Comparison of ENCODE assay signal across 1 cellular context in genomic region chr14:95319312-95320075, GRCh38.
TF ChIP-seq lines count a peak whose summit lies in the region.

Gene CLMN, minus strand, starts transcription at chr14:95319908. Its CDS starts 116 bp downstream, at chr14:95319792.

TF ChIP-seq in HEK293, 187 proteins besides CTCF, POLR2A, EP300 and RAD21 (continued from another document and continues in another):
- TF ChIP-seq ZNF518A (tag by site-specific recombination; conservative IDR thresholded peaks at IDR 0.05; ENCODE audit: low read depth) (no peak), ZNF239 (tag by site-specific recombination; IDR thresholded peaks at IDR 0.05) (no peak), ZNF654 (tag by site-specific recombination; IDR thresholded peaks at IDR 0.05; ENCODE audit: low read depth) (no peak), BCL6B (tag by site-specific recombination; IDR thresholded peaks at IDR 0.05) (no peak), ZNF610 (tag by site-specific recombination; IDR thresholded peaks at IDR 0.05; ENCODE audit: borderline replicate concordance) (peak; percentile 77; the same call in 1 of the 2 replicates), ZNF510 (tag by site-specific recombination; IDR thresholded peaks at IDR 0.05; ENCODE audit: insufficient replicate concordance) (no peak), REST (tag by site-specific recombination; IDR thresholded peaks at IDR 0.05) (no peak), ZNF37A (tag by site-specific recombination; IDR thresholded peaks at IDR 0.05) (no peak), GLI2 (tag by site-specific recombination; IDR thresholded peaks at IDR 0.05; ENCODE audit: borderline replicate concordance, low read depth) (no peak), ZNF629 (tag by site-specific recombination; IDR thresholded peaks at IDR 0.05) (peak; percentile 53), ZNF404 (tag by site-specific recombination; IDR thresholded peaks at IDR 0.05) (no peak), ZNF223 (tag by site-specific recombination; IDR thresholded peaks at IDR 0.05) (0 out of 2 replicates have a peak, but pooled peaks have one; percentile 15), ZNF121 (tag by site-specific recombination; IDR thresholded peaks at IDR 0.05) (no peak), ZXDB (tag by site-specific recombination; IDR thresholded peaks at IDR 0.05) (peak; percentile 64; the same call in 1 of the 2 replicates), ZNF48 (tag by site-specific recombination; IDR thresholded peaks at IDR 0.05) (no peak), ZNF19 (tag by site-specific recombination; IDR thresholded peaks at IDR 0.05; ENCODE audit: low read depth) (no peak), GLIS1 (tag by site-specific recombination; IDR thresholded peaks at IDR 0.05) (peak; percentile 90), OSR2 (tag by site-specific recombination; IDR thresholded peaks at IDR 0.05) (no peak), ZNF274 (IDR thresholded peaks at IDR 0.05; ENCODE audit: low read length) (no peak), ZNF274 (tag by site-specific recombination; IDR thresholded peaks at IDR 0.05; ENCODE audit: borderline replicate concordance) (no peak), ZSCAN30 (tag by site-specific recombination; IDR thresholded peaks at IDR 0.05) (no peak), ZNF132 (tag by site-specific recombination; IDR thresholded peaks at IDR 0.05; ENCODE audit: borderline replicate concordance) (no peak), ZNF473 (tag by site-specific recombination; IDR thresholded peaks at IDR 0.05) (no peak), ZNF266 (tag by site-specific recombination; IDR thresholded peaks at IDR 0.05; ENCODE audit: low read depth) (no peak), ZNF837 (tag by site-specific recombination; IDR thresholded peaks at IDR 0.05) (no peak), ZNF580 (tag by site-specific recombination; IDR thresholded peaks at IDR 0.05) (no peak), ZNF433 (tag by site-specific recombination; IDR thresholded peaks at IDR 0.05; ENCODE audit: low read depth) (no peak), TRIM28 (IDR thresholded peaks at IDR 0.05; ENCODE audit: borderline replicate concordance, low read length) (no peak), TCF7L2 (IDR thresholded peaks at IDR 0.05; ENCODE audit: borderline replicate concordance, low read depth, low read length) (no peak), SCRT2 (tag by site-specific recombination; IDR thresholded peaks at IDR 0.05) (no peak), ZNF501 (tag by site-specific recombination; IDR thresholded peaks at IDR 0.05) (no peak), ZNF18 (tag by site-specific recombination; IDR thresholded peaks at IDR 0.05) (no peak), ZNF292 (tag by site-specific recombination; IDR thresholded peaks at IDR 0.05; ENCODE audit: borderline replicate concordance, low read depth) (no peak), ZNF175 (tag by site-specific recombination; IDR thresholded peaks at IDR 0.05) (no peak), MYNN (tag by site-specific recombination; IDR thresholded peaks at IDR 0.05; ENCODE audit: borderline replicate concordance) (0 out of 2 replicates have a peak, but pooled peaks have one; percentile 15), ZNF660 (tag by site-specific recombination; IDR thresholded peaks at IDR 0.05) (no peak), ZNF311 (tag by site-specific recombination; IDR thresholded peaks at IDR 0.05; ENCODE audit: borderline replicate concordance) (no peak), ZNF626 (tag by site-specific recombination; IDR thresholded peaks at IDR 0.05) (no peak), ZNF558 (tag by site-specific recombination; IDR thresholded peaks at IDR 0.05) (no peak), ZNF645 (tag by site-specific recombination; IDR thresholded peaks at IDR 0.05) (peak; percentile 92), ZNF148 (tag by site-specific recombination; IDR thresholded peaks at IDR 0.05; ENCODE audit: borderline replicate concordance) (no peak)
- TF ChIP-seq, protein P1, sequence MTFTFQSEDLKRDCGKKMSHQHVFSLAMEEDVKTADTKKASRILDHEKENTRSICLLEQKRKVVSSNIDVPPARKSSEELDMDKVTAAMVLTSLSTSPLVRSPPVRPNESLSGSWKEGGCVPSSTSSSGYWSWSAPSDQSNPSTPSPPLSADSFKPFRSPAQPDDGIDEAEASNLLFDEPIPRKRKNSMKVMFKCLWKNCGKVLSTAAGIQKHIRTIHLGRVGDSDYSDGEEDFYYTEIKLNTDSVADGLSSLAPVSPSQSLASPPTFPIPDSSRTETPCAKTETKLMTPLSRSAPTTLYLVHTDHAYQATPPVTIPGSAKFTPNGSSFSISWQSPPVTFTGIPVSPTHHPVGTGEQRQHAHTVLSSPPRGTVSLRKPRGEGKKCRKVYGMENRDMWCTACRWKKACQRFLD (tag by site-specific recombination; IDR thresholded peaks at IDR 0.05), result no peak
- TF ChIP-seq, protein P2, sequence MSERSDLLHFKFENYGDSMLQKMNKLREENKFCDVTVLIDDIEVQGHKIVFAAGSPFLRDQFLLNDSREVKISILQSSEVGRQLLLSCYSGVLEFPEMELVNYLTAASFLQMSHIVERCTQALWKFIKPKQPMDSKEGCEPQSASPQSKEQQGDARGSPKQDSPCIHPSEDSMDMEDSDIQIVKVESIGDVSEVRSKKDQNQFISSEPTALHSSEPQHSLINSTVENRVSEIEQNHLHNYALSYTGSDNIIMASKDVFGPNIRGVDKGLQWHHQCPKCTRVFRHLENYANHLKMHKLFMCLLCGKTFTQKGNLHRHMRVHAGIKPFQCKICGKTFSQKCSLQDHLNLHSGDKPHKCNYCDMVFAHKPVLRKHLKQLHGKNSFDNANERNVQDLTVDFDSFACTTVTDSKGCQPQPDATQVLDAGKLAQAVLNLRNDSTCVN (tag by site-specific recombination; optimal IDR thresholded peaks at IDR 0.05), result peak; percentile 71
- TF ChIP-seq, protein P3, sequence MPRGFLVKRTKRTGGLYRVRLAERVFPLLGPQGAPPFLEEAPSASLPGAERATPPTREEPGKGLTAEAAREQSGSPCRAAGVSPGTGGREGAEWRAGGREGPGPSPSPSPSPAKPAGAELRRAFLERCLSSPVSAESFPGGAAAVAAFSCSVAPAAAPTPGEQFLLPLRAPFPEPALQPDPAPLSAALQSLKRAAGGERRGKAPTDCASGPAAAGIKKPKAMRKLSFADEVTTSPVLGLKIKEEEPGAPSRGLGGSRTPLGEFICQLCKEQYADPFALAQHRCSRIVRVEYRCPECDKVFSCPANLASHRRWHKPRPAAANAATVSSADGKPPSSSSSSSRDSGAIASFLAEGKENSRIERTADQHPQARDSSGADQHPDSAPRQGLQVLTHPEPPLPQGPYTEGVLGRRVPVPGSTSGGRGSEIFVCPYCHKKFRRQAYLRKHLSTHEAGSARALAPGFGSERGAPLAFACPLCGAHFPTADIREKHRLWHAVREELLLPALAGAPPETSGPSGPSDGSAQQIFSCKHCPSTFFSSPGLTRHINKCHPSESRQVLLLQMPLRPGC (tag by site-specific recombination; IDR thresholded peaks at IDR 0.05), result no peak
